8 cellular contexts compared by ENCODE assay signal in the genomic region with DNA sequence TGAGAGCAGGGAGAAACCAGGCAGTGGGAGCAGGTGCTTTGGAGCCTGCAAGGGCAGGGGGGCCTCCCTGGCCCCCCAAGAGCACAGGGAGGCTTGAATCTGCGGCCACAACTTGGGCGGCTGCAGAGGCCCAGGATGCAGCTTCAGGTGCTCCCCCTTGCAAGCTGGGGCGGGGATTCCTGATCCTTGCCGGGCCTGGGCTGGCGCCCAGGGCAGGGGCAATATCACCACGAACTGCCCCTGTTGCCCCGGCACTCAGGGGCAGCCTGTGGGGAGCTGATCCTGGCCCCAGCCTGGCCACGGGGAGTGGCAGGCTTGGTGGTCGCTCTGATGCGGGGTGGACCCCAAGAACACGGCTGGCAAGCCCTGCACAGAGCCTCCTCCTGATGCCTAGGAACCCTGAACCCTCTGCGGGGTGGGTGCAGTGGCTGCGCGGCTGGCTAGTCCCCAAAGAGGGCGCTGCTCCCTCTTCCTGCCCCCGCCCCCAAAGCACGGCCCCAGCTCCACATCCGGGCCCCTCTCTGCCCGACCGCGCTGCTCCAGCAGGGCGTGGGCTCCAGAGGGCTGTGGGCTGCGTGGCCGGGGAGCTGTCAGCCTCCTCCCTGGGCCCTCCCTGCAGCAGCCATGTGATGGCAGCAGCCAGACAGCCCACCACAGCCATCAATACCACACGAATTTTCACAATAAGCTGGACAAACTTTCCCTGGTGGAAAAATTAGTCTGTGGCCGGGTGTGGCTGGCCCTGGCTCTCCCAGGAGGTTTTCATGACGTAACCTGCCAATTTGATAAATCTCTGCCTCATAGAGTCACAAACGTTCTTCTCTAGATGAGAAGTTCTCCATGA. TPM values are rescaled to one million over a fixed set of nuclear protein-coding genes. Genes with fewer than 3 reads are reported as not detected.
A peak's percentile ranks its signal among the peaks of the same experiment; 100 is the strongest.
DNase-seq lines count a peak whose midpoint lies in the region; ATAC-seq and TF ChIP-seq lines count a peak whose summit lies in the region.

No MANE protein-coding gene starts in this region.

- H3K4me1 Mint-ChIP-seq in nephron: no peaks in the 10 kb centered on the region

- H3K36me3 ChIP-seq in OCI-LY7 (ENCODE audit: insufficient read depth, low read length): peaks cover 4% of the 10 kb centered on the region; the same call in 1 of the 2 replicates

- no peak overlapping the region for H3K27ac ChIP-seq in OCI-LY7 (ENCODE audit: low read depth, low read length, poor library complexity, severe bottlenecking)

- no peak overlapping the region for H3K4me3 Mint-ChIP-seq in nephron

- H3K79me2 ChIP-seq in OCI-LY7 (ENCODE audit: insufficient read depth, low read depth, low read length): no peaks in the 10 kb centered on the region

- no peak overlapping the region for H3K27ac Mint-ChIP-seq in nephron

- H3K4me1 ChIP-seq in OCI-LY7 (ENCODE audit: insufficient read depth, low read length, poor library complexity, severe bottlenecking): peaks cover 6% of the 10 kb centered on the region

- H3K4me2 ChIP-seq in OCI-LY7 (ENCODE audit: low read length): no peak overlapping the region

- no TSS peak for BruUV-seq in OCI-LY7 (replicated peaks; lab: Mats Ljungman, UMichigan)

- CTCF ChIA-PET in OCI-LY7 (lab: Charles Lee; ENCODE audit: unreplicated experiment): no interaction called here

- peaks cover 25% of the 10 kb centered on the region for H3K9me3 ChIP-seq in OCI-LY7 (ENCODE audit: low read length)

- peak; percentile 48; the same call in 1 of the 2 replicates for TF ChIP-seq CTCF in OCI-LY7 (conservative IDR thresholded peaks at IDR 0.05; ENCODE audit: low read length)
- TF ChIP-seq CTCF in nephron (IDR thresholded peaks at IDR 0.05; ENCODE audit: unreplicated experiment in 3 of 3): peak; percentile 18 to 42 (median 23)

- no peak overlapping the region for H2AFZ ChIP-seq in OCI-LY7 (ENCODE audit: low read length)

- H4K20me1 ChIP-seq in OCI-LY7 (ENCODE audit: insufficient read depth, low read length): no peaks in the 10 kb centered on the region

- ATAC-seq in GM18909 (IDR thresholded peaks at IDR 0.05; ENCODE audit: poor library complexity, unreplicated experiment) (peak; percentile 36), HG03159 (IDR thresholded peaks at IDR 0.05; ENCODE audit: unreplicated experiment) (no peak)

- no peak overlapping the region for H3K4me3 ChIP-seq in OCI-LY7 (ENCODE audit: low read depth, low read length, poor library complexity, severe bottlenecking)

- POLR2A ChIA-PET in OCI-LY7 (lab: Charles Lee): no interaction called here

- H3K36me3 Mint-ChIP-seq in nephron (ENCODE audit: low read depth): no peaks in the 10 kb centered on the region

- DNase-seq in OCI-LY7 (ENCODE audit: low spot score): no peak
- peak; percentile 83 for DNase-seq in activated effector memory CD4-positive, alpha-beta T cell treated with anti-CD3 and anti-CD28 coated beads, Interleukin-2, amount 50 U/mL, for 16 hours
- DNase-seq in NCI-H226: no peak
- no peak for DNase-seq in cerebellum (ENCODE audit: low spot score)
- no peak for DNase-seq in NAMALWA (ENCODE audit: low spot score)

- H3K9me3 Mint-ChIP-seq in nephron: peaks cover 5% of the 10 kb centered on the region

- no peaks in the 10 kb centered on the region for H3K9me2 ChIP-seq in OCI-LY7 (ENCODE audit: insufficient read depth, low read length)

- intact Hi-C loops in OCI-LY7 (cut with micrococcal nuclease; ENCODE audit: unreplicated experiment): no loop called here

- peaks cover 7% of the 10 kb centered on the region for H3K27me3 Mint-ChIP-seq in nephron (ENCODE audit: low read depth)

RNA-seq across cellular contexts. Expression of a gene that starts 21.0 kb away (rescaled TPM):
- total RNA-seq in OCI-LY7 (2014; rRNA removed; shearing (Covaris generic)): 18.1 and 22.3 TPM in 2 replicates
- total RNA-seq in OCI-LY7 (2022) (16.1 and 20.9 TPM in 2 replicates), cerebellum (1.2 TPM)

RNA-seq across cellular contexts. Expression of a gene that starts 39.1 kb away (rescaled TPM):
- total RNA-seq in OCI-LY7 (2014; rRNA removed; shearing (Covaris generic)): 111 and 165 TPM in 2 replicates
- total RNA-seq in OCI-LY7 (2022): 80.5 and 88.2 TPM in 2 replicates
- not detected for total RNA-seq in cerebellum

RNA-seq across cellular contexts. Expression of a gene that starts 49.7 kb away (rescaled TPM):
- total RNA-seq in OCI-LY7 (2014; rRNA removed; shearing (Covaris generic)): 9.7 and 14.4 TPM in 2 replicates
- total RNA-seq in OCI-LY7 (2022) (12.6 and 16.0 TPM in 2 replicates), cerebellum (52.7 TPM)

Comparison
In these comparisons a context has a peak if more than half of its experiments do, and no peak if none do; other contexts are left out.
1. RNA of a gene that starts 39.1 kb away (total RNA-seq): 80.5 to 165 TPM in OCI-LY7; not detected in cerebellum (single experiment); every median in the first group is over 10 times any median in the second.